Comparison of ENCODE assay signal across 21 cellular contexts in genomic region chr10:62153191-62153590, GRCh38.
A peak's percentile ranks its signal among the peaks of the same experiment; 100 is the strongest.
DNase-seq lines count a peak whose midpoint lies in the region; ATAC-seq and TF ChIP-seq lines count a peak whose summit lies in the region.
"Had no signal": no experiment of that assay in that cellular context is flagged by ENCODE, and none has a peak within 500 bp of the region (broad histone marks: within the 10 kb centered on the region; RNA-seq: fewer than 3 reads in every experiment).

No MANE protein-coding gene starts in this region.

- no peaks in the 10 kb centered on the region for H4K20me1 ChIP-seq in fibroblast of lung (ENCODE audit: control insufficient read depth, extremely low read depth, insufficient read depth, low read length)

- H3K9me3 Mint-ChIP-seq in osteocyte (ENCODE audit: unreplicated experiment) = no peaks in the 10 kb centered on the region
- H3K9me3 Mint-ChIP-seq: stimulated activated effector memory CD8-positive, alpha-beta T cell treated with anti-CD3 and anti-CD28 coated beads, Interleukin-12 subunit alpha, Interleukin-12 subunit beta, amount 100 ng/mL, for 72 hours had no signal

- H3K4me3 Mint-ChIP-seq in osteocyte (ENCODE audit: unreplicated experiment) = no peak overlapping the region
- H3K4me3 Mint-ChIP-seq: activated naive CD8-positive, alpha-beta T cell treated with anti-CD3 and anti-CD28 coated beads, Interleukin-2, amount 10 ng/mL, durations not matched to agents 7 days and 5 days; stimulated activated effector memory CD8-positive, alpha-beta T cell treated with anti-CD3 and anti-CD28 coated beads, Interleukin-12 subunit alpha, Interleukin-12 subunit beta, amount 100 ng/mL, for 72 hours had no signal

- TF ChIP-seq CTCF in RWPE2 (IDR thresholded peaks at IDR 0.05; ENCODE audit: poor library complexity, severe bottlenecking) = no peak
- TF ChIP-seq CTCF in fibroblast of lung (conservative IDR thresholded peaks at IDR 0.05 in 1 of 2, IDR thresholded peaks at IDR 0.05 in 1 of 2; ENCODE audit: low read depth in 1 of 2, low read length in 2 of 2) = no peak
- TF ChIP-seq CTCF in osteocyte (IDR thresholded peaks at IDR 0.05) = no peak

- no peak overlapping the region for H3K4me3 ChIP-seq in RWPE2 (ENCODE audit: severe bottlenecking)
- H3K4me3 ChIP-seq in fibroblast of lung (replicated peaks in 1 of 4; ENCODE audit: control extremely low read depth in 1 of 4, insufficient read depth in 1 of 4, low read depth in 3 of 4, low read length in 4 of 4) = no peak overlapping the region
- no peak overlapping the region for H3K4me3 ChIP-seq in skeletal muscle cell (ENCODE audit: low read depth, low read length)
- H3K4me3 ChIP-seq: mucosa of descending colon, smooth muscle cell, tibial artery had no signal

- DNase-seq in EL (peak; percentile 55), RWPE2 (ENCODE audit: low spot score) (no peak), fibroblast of lung (ENCODE audit: low read depth in 2 of 2) (peak; percentile 51 to 87), skeletal muscle cell (ENCODE audit: low read depth) (peak; percentile 23), osteocyte (ENCODE audit: extremely low spot score, unreplicated experiment) (no peak), NCI-H187 (lab: John Stamatoyannopoulos, UW) (no peak), NK-92 (lab: John Stamatoyannopoulos, UW; ENCODE audit: unreplicated experiment) (no peak)
- no peak for DNase-seq in central memory CD4-positive, alpha-beta T cell
- DNase-seq: activated CD4-positive, alpha-beta T cell treated with anti-CD3 and anti-CD28 coated beads, Interleukin-2, amount 50 U/mL, for 4 hours; activated naive CD8-positive, alpha-beta T cell treated with anti-CD3 and anti-CD28 coated beads, Interleukin-2, amount 10 ng/mL, durations not matched to agents 7 days and 5 days; activated T-cell treated with anti-CD3 and anti-CD28 coated beads, Interleukin-2, amount 50 U/mL, for 48 hours; hippocampal formation; left cardiac atrium; mucosa of descending colon; NCI-H1694 treated with DMSO at 0.1 percent for 48 hours; NCI-H510A treated with DMSO at 0.1 percent for 48 hours; nucleus accumbens; tibial artery had no signal

- no peaks in the 10 kb centered on the region for H3K36me3 Mint-ChIP-seq in osteocyte (ENCODE audit: unreplicated experiment)
- H3K36me3 Mint-ChIP-seq: stimulated activated effector memory CD8-positive, alpha-beta T cell treated with anti-CD3 and anti-CD28 coated beads, Interleukin-12 subunit alpha, Interleukin-12 subunit beta, amount 100 ng/mL, for 72 hours had no signal

- no peaks in the 10 kb centered on the region for H3K9me3 ChIP-seq in RWPE2 (ENCODE audit: severe bottlenecking)
- no peaks in the 10 kb centered on the region for H3K9me3 ChIP-seq in fibroblast of lung (ENCODE audit: control insufficient read depth, insufficient read depth, low read depth, low read length)
- H3K9me3 ChIP-seq: mucosa of descending colon, tibial artery had no signal

- H3K4me1 ChIP-seq in RWPE2 (ENCODE audit: insufficient read depth, poor library complexity, severe bottlenecking) (no peaks in the 10 kb centered on the region), fibroblast of lung (ENCODE audit: control insufficient read depth, extremely low read depth, insufficient read depth, low read length) (no peaks in the 10 kb centered on the region)

- no peaks in the 10 kb centered on the region for H3K79me2 ChIP-seq in fibroblast of lung (ENCODE audit: control insufficient read depth, insufficient read depth, low read length)

- H3K27ac Mint-ChIP-seq in osteocyte (ENCODE audit: unreplicated experiment) = no peak overlapping the region
- H3K27ac Mint-ChIP-seq: activated naive CD8-positive, alpha-beta T cell treated with anti-CD3 and anti-CD28 coated beads, Interleukin-2, amount 10 ng/mL, durations not matched to agents 7 days and 5 days; stimulated activated effector memory CD8-positive, alpha-beta T cell treated with anti-CD3 and anti-CD28 coated beads, Interleukin-12 subunit alpha, Interleukin-12 subunit beta, amount 100 ng/mL, for 72 hours had no signal

- no peaks in the 10 kb centered on the region for H3K36me3 ChIP-seq in RWPE2 (ENCODE audit: low read depth)
- H3K36me3 ChIP-seq in fibroblast of lung (ENCODE audit: control insufficient read depth, insufficient read depth, low read length) = no peaks in the 10 kb centered on the region
- H3K36me3 ChIP-seq: tibial artery had no signal

- H3K27me3 ChIP-seq in RWPE2 (ENCODE audit: insufficient read depth, poor library complexity, severe bottlenecking) (no peaks in the 10 kb centered on the region), fibroblast of lung (ENCODE audit: control insufficient read depth, insufficient read depth, low read length) (no peaks in the 10 kb centered on the region)
- H3K27me3 ChIP-seq: tibial artery had no signal

- H2AFZ ChIP-seq in fibroblast of lung (ENCODE audit: low read length) = no peak overlapping the region

- ATAC-seq in RWPE2 (ENCODE audit: low read depth) = peak; percentile 49; the same call in 2 of the 3 replicates
- ATAC-seq: mucosa of descending colon; Panc1; stimulated activated effector memory CD8-positive, alpha-beta T cell treated with anti-CD3 and anti-CD28 coated beads, Interleukin-12 subunit alpha, Interleukin-12 subunit beta, amount 100 ng/mL, for 72 hours had no signal

- H3K4me2 ChIP-seq in fibroblast of lung (ENCODE audit: extremely low read depth, insufficient read depth, low read length) = peak overlapping the region; percentile 4
- H3K4me2 ChIP-seq: smooth muscle cell had no signal

- H3K27me3 Mint-ChIP-seq in osteocyte (ENCODE audit: unreplicated experiment) = no peaks in the 10 kb centered on the region
- H3K27me3 Mint-ChIP-seq: activated naive CD8-positive, alpha-beta T cell treated with anti-CD3 and anti-CD28 coated beads, Interleukin-2, amount 10 ng/mL, durations not matched to agents 7 days and 5 days had no signal

- no peak overlapping the region for H3K27ac ChIP-seq in RWPE2 (ENCODE audit: poor library complexity, severe bottlenecking)
- no peak overlapping the region for H3K27ac ChIP-seq in fibroblast of lung (ENCODE audit: insufficient read depth, low read length)
- H3K27ac ChIP-seq: tibial artery had no signal

- peaks cover 10% of the 10 kb centered on the region for H3K4me1 Mint-ChIP-seq in osteocyte (ENCODE audit: unreplicated experiment)
- H3K4me1 Mint-ChIP-seq: stimulated activated effector memory CD8-positive, alpha-beta T cell treated with anti-CD3 and anti-CD28 coated beads, Interleukin-12 subunit alpha, Interleukin-12 subunit beta, amount 100 ng/mL, for 72 hours had no signal

- H3K9ac ChIP-seq in fibroblast of lung (ENCODE audit: insufficient read depth, low read length) = no peak overlapping the region

Comparison
In these comparisons a context has a peak if more than half of its experiments do, and no peak if none do; other contexts are left out.
1. DNase-seq: peak in EL (single experiment), fibroblast of lung (2 of 2) and skeletal muscle cell (single experiment); none in RWPE2 (single experiment), osteocyte (single experiment), NCI-H187 (0 of 2), NK-92 (single experiment) and central memory CD4-positive, alpha-beta T cell (single experiment).